In genomic region chr1:198088360-198089071, GRCh38 we compare ENCODE assay signal across 9 cellular contexts.
DNase-seq lines count a peak whose midpoint lies in the region; ATAC-seq, FAIRE-seq and TF ChIP-seq lines count a peak whose summit lies in the region.
"Had no signal": no experiment of that assay in that cellular context is flagged by ENCODE, and none has a peak within 500 bp of the region (broad histone marks: within the 10 kb centered on the region; RNA-seq: fewer than 3 reads in every experiment).

No MANE protein-coding gene starts in this region.

- POLR2A ChIA-PET in K562 (lab: Yijun Ruan, JAX), result no interaction called here

- no peaks in the 10 kb centered on the region for H3K9me1 ChIP-seq in K562 (ENCODE audit: control insufficient read depth, insufficient read depth, low read length)

- H4K20me1 ChIP-seq in K562 (replicated peaks; ENCODE audit: control insufficient read depth, insufficient read depth, low read length), result no peaks in the 10 kb centered on the region

- peak; percentile 67 for FAIRE-seq in K562 (lab: Jason Lieb, UNC)

- no TSS peak for BruUV-seq in K562 (replicated peaks; lab: Mats Ljungman, UMichigan)

- no peaks in the 10 kb centered on the region for H3K79me2 ChIP-seq in K562 (ENCODE audit: control insufficient read depth, insufficient read depth, low read length)

- H3K27me3 ChIP-seq in K562 (ENCODE audit: control insufficient read depth in 2 of 2, insufficient read depth in 2 of 2, low read length in 2 of 2) (no peaks in the 10 kb centered on the region), upper lobe of right lung (no peaks in the 10 kb centered on the region)
- H3K27me3 ChIP-seq: SJSA1 had no signal

- TF ChIP-seq RAD21 in K562 (CRISPR knock-in tag; conservative IDR thresholded peaks at IDR 0.05 in 1 of 2, IDR thresholded peaks at IDR 0.05 in 1 of 2), result peak; percentile 84 to 86

- intact Hi-C loops in K562 (cut with micrococcal nuclease), result loop anchor here (1.0 to 5.0 kb wide), 4 partner anchors 68 to 379 kb away; partner anchors contain the start of gene NEK7
- intact Hi-C loops in upper lobe of right lung (cut with DNase I), result no loop called here

- H3K4me3 ChIP-seq in K562, result no peak overlapping the region
- no peak overlapping the region for H3K4me3 ChIP-seq in upper lobe of right lung
- H3K4me3 ChIP-seq: SJSA1 had no signal

- TF ChIP-seq CTCF in K562 (IDR thresholded peaks at IDR 0.05 in 2 of 3, conservative IDR thresholded peaks at IDR 0.05 in 1 of 3; ENCODE audit: insufficient read depth in 2 of 3, low read depth in 1 of 3, low read length in 3 of 3) (peak; percentile 59 to 80 (median 61); a peak in 5 of 6 replicates), upper lobe of right lung (IDR thresholded peaks at IDR 0.05) (peak; percentile 57)

- peak; percentile 46 for ATAC-seq in GM18858 (IDR thresholded peaks at IDR 0.05; ENCODE audit: unreplicated experiment)
- peak; percentile 85 for ATAC-seq in K562
- ATAC-seq in upper lobe of right lung, result peak; percentile 89
- no peak for ATAC-seq in HG03108 (IDR thresholded peaks at IDR 0.05; ENCODE audit: unreplicated experiment)
- no peak for ATAC-seq in HG03045 (IDR thresholded peaks at IDR 0.05; ENCODE audit: unreplicated experiment)

- H3K4me1 ChIP-seq in K562 (replicated peaks in 1 of 2; ENCODE audit: control insufficient read depth in 2 of 2, insufficient read depth in 2 of 2, low read length in 2 of 2) (peaks cover 0 to 6% of the 10 kb centered on the region in 2 experiments; a peak in 2 of 5 replicates), upper lobe of right lung (no peaks in the 10 kb centered on the region)

- peak; percentile 44 for DNase-seq in CD1c-positive myeloid dendritic cell (ENCODE audit: extremely low spot score)
- peak; percentile 22 for DNase-seq in NCI-H1694 (lab: John Stamatoyannopoulos, UW)
- peak in 2 of 4 experiments; percentile 53 to 61 for DNase-seq in K562 (ENCODE audit: extremely low read depth in 1 of 4, low spot score in 3 of 4)
- peak; percentile 32 for DNase-seq in kidney glomerular epithelial cell (lab: John Stamatoyannopoulos, UW)
- DNase-seq in upper lobe of right lung, result no peak

- in situ Hi-C loops in K562 (cut with MboI), result no loop called here

- peak overlapping the region; percentile 77 for H2AFZ ChIP-seq in K562 (ENCODE audit: low read depth, low read length)

- no peak overlapping the region for H3K9ac ChIP-seq in K562 (ENCODE audit: insufficient read depth in 1 of 2, low read depth in 2 of 2, low read length in 2 of 2)

- H3K4me2 ChIP-seq in K562 (ENCODE audit: insufficient read depth, low read length), result no peak overlapping the region

- H3K36me3 ChIP-seq in K562 (ENCODE audit: control insufficient read depth, insufficient read depth, low read length) (no peaks in the 10 kb centered on the region), upper lobe of right lung (no peaks in the 10 kb centered on the region)
- H3K36me3 ChIP-seq: SJSA1 had no signal

- CTCF ChIA-PET in K562 (lab: Yijun Ruan, JAX; ENCODE audit: low intra/inter-chr PET ratio), result interaction anchor here (0.6 to 1.2 kb wide), 2 partner anchors 51 to 270 kb away, joined by 3 to 4 read pairs; no protein-coding TSS in a partner anchor

- 5% methylated on average over 4 of the region's 4 CpGs for WGBS in K562 (ENCODE audit: insufficient coverage, low coverage, missing lambda C conversion rate)

- no peak for TF ChIP-seq EP300 in K562 (IDR thresholded peaks at IDR 0.05; ENCODE audit: low read length)

- no peak for TF ChIP-seq POLR2A in K562 (conservative IDR thresholded peaks at IDR 0.05)

- H3K27ac ChIP-seq in K562 (ENCODE audit: extremely low read depth, low read depth, low read length) (no peak overlapping the region; the same call in 2 of the 3 replicates), upper lobe of right lung (peak overlapping the region; percentile 63)
- H3K27ac ChIP-seq: SJSA1 had no signal

- no peaks in the 10 kb centered on the region for H3K9me3 ChIP-seq in K562 (replicated peaks; ENCODE audit: control insufficient read depth, insufficient read depth, low read depth, low read length)
- no peaks in the 10 kb centered on the region for H3K9me3 ChIP-seq in upper lobe of right lung
- H3K9me3 ChIP-seq: SJSA1 had no signal

TF ChIP-seq in K562, 482 proteins besides CTCF, POLR2A, EP300 and RAD21:
- TF ChIP-seq ZNF384 (IDR thresholded peaks at IDR 0.05; ENCODE audit: low read depth, low read length), result peak; percentile 49; the same call in 1 of the 2 replicates
- TF ChIP-seq SMC3 (conservative IDR thresholded peaks at IDR 0.05; ENCODE audit: insufficient read depth, low read depth, low read length), result peak; percentile 43; the same call in 1 of the 2 replicates
- TF ChIP-seq DEAF1 (CRISPR knock-in tag; IDR thresholded peaks at IDR 0.05), result peak; percentile 71
- TF ChIP-seq ZNF224 (CRISPR knock-in tag; IDR thresholded peaks at IDR 0.05), result no peak

Comparison
In these comparisons a context has a peak if more than half of its experiments do, and no peak if none do; other contexts are left out.
1. ATAC-seq: peak in GM18858 (single experiment), K562 (single experiment) and upper lobe of right lung (single experiment); none in HG03108 (single experiment) and HG03045 (single experiment).